ENCODE assay signal across 9 cellular contexts in genomic region chr19:9935409-9936062, GRCh38. TPM values are rescaled to one million over a fixed set of nuclear protein-coding genes. Genes with fewer than 3 reads are reported as not detected.
DNase-seq lines count a peak whose midpoint lies in the region; ATAC-seq, FAIRE-seq and TF ChIP-seq lines count a peak whose summit lies in the region.
"Had no signal": no experiment of that assay in that cellular context is flagged by ENCODE, and none has a peak within 500 bp of the region (broad histone marks: within the 10 kb centered on the region; RNA-seq: fewer than 3 reads in every experiment).

No MANE protein-coding gene starts in this region.

- no peak overlapping the region for H4K91ac ChIP-seq in trophoblast cell (ENCODE audit: low read depth, low read length)

- H3K4ac ChIP-seq in trophoblast cell (ENCODE audit: low read depth, low read length) = no peak overlapping the region

- H3K36me3 ChIP-seq in CD8-positive, alpha-beta T cell (ENCODE audit: insufficient read depth, low read length) = no peaks in the 10 kb centered on the region
- H3K36me3 ChIP-seq in HUES6 (ENCODE audit: control insufficient read depth, insufficient read depth, low read length) = no peaks in the 10 kb centered on the region
- no peaks in the 10 kb centered on the region for H3K36me3 ChIP-seq in endothelial cell of umbilical vein (ENCODE audit: control insufficient read depth in 2 of 2, extremely low read depth in 1 of 2, insufficient read depth in 2 of 2, low read length in 2 of 2)
- H3K36me3 ChIP-seq in trophoblast cell (ENCODE audit: control insufficient read depth in 1 of 2, insufficient read depth in 2 of 2, low read length in 2 of 2) = no peaks in the 10 kb centered on the region

- H2BK120ac ChIP-seq in trophoblast cell (ENCODE audit: insufficient read depth, low read length, poor library complexity) = no peak overlapping the region

- no peak for TF ChIP-seq CTCF in CD8-positive, alpha-beta T cell (IDR thresholded peaks at IDR 0.05)
- no peak for TF ChIP-seq CTCF in endothelial cell of umbilical vein (IDR thresholded peaks at IDR 0.05; ENCODE audit: extremely low read depth in 1 of 2, insufficient read depth in 1 of 2, low read depth in 1 of 2, low read length in 2 of 2)

- peak overlapping the region; percentile 75 for H3K4me3 Mint-ChIP-seq in CD8-positive, alpha-beta T cell

- no CpG with 5 or more reads among the region's 28 CpGs for WGBS in trophoblast cell (ENCODE audit: extremely low coverage, insufficient coverage, insufficient read length)

- no peak overlapping the region for H2AK5ac ChIP-seq in trophoblast cell (ENCODE audit: low read length)

- H3K79me2 ChIP-seq in endothelial cell of umbilical vein (ENCODE audit: control insufficient read depth, insufficient read depth, low read length) (no peaks in the 10 kb centered on the region), trophoblast cell (ENCODE audit: control insufficient read depth, insufficient read depth, low read length, poor library complexity) (no peaks in the 10 kb centered on the region)

- no TSS peak for BruUV-seq in endothelial cell of umbilical vein (replicated peaks; lab: Mats Ljungman, UMichigan)

- no peak overlapping the region for H3K18ac ChIP-seq in trophoblast cell (ENCODE audit: low read length)

- peak overlapping the region; percentile 63 for H3K9ac ChIP-seq in HUES6 (ENCODE audit: low read length)
- H3K9ac ChIP-seq in endothelial cell of umbilical vein (replicated peaks; ENCODE audit: extremely low read depth, insufficient read depth, low read length) = no peak overlapping the region
- H3K9ac ChIP-seq in trophoblast cell (ENCODE audit: low read length) = no peak overlapping the region

- no peak overlapping the region for H2BK5ac ChIP-seq in trophoblast cell (ENCODE audit: low read depth, low read length, poor library complexity)

- H3K4me1 Mint-ChIP-seq in CD8-positive, alpha-beta T cell (ENCODE audit: low read depth) = peaks cover 30% of the 10 kb centered on the region

- no peak overlapping the region for H2BK12ac ChIP-seq in trophoblast cell (ENCODE audit: low read length)

- dilution Hi-C loops in endothelial cell of umbilical vein (cut with MboI; ENCODE audit: extremely low pct_ligation_motif_present, low sequenced_read_pairs) = no loop called here

- no peaks in the 10 kb centered on the region for H3K9me3 ChIP-seq in CD8-positive, alpha-beta T cell (ENCODE audit: low read length)
- H3K9me3 ChIP-seq in HUES6 (ENCODE audit: control insufficient read depth, insufficient read depth, low read depth, low read length) (no peaks in the 10 kb centered on the region), endothelial cell of umbilical vein (replicated peaks; ENCODE audit: control insufficient read depth, insufficient read depth, low read length) (no peaks in the 10 kb centered on the region), trophoblast cell (ENCODE audit: insufficient read depth, low read depth, low read length) (peaks cover 2% of the 10 kb centered on the region)

- H3K27ac Mint-ChIP-seq in CD8-positive, alpha-beta T cell = no peak overlapping the region

- intact Hi-C loops in CD8-positive, alpha-beta T cell (cut with DNase I, micrococcal nuclease) = loop anchor here in 1 of 2 experiments (2.0 to 5.0 kb wide), 3 partner anchors 177 to 397 kb away; partner anchors contain the start of gene RAVER1
- intact Hi-C loops in endothelial cell of umbilical vein (cut with micrococcal nuclease) = no loop called here

- no peaks in the 10 kb centered on the region for H4K20me1 ChIP-seq in endothelial cell of umbilical vein (replicated peaks; ENCODE audit: control insufficient read depth, extremely low read depth, insufficient read depth, low read length)

- POLR2A ChIA-PET in CD8-positive, alpha-beta T cell (lab: Charles Lee) = no interaction called here
- POLR2A ChIA-PET in endothelial cell of umbilical vein (lab: Charles Lee) = no interaction called here

- H3K27ac ChIP-seq in CD8-positive, alpha-beta T cell (ENCODE audit: low read depth, low read length) = no peak overlapping the region
- H3K27ac ChIP-seq in HUES6 (ENCODE audit: low read depth, low read length) (no peak overlapping the region), endothelial cell of umbilical vein (ENCODE audit: insufficient read depth, low read depth, low read length) (no peak overlapping the region), trophoblast cell (ENCODE audit: low read depth, low read length) (no peak overlapping the region)

- CTCF ChIA-PET in CD8-positive, alpha-beta T cell (lab: Charles Lee) = interaction anchor here (1.0 to 1.1 kb wide), 5 partner anchors 13 to 454 kb away, joined by 3 to 5 read pairs (median 4); no protein-coding TSS in a partner anchor
- CTCF ChIA-PET in endothelial cell of umbilical vein (lab: Charles Lee) = interaction anchor here (0.8 to 1.5 kb wide), 2 partner anchors 65 to 92 kb away, joined by 5 to 12 read pairs; no protein-coding TSS in a partner anchor

- H2AFZ ChIP-seq in endothelial cell of umbilical vein (ENCODE audit: low read depth, low read length) = no peak overlapping the region
- H2AFZ ChIP-seq in trophoblast cell (ENCODE audit: insufficient read depth, low read length, poor library complexity) = no peak overlapping the region

- H3K27me3 ChIP-seq in CD8-positive, alpha-beta T cell (ENCODE audit: insufficient read depth, low read length) = peaks cover 6% of the 10 kb centered on the region
- H3K27me3 ChIP-seq in HUES6 (ENCODE audit: control insufficient read depth, insufficient read depth, low read length) (peaks cover 12% of the 10 kb centered on the region; the same call in 1 of the 2 replicates), endothelial cell of umbilical vein (ENCODE audit: control insufficient read depth in 2 of 2, insufficient read depth in 2 of 2, low read length in 2 of 2) (peaks cover 18 to 19% of the 10 kb centered on the region in 2 experiments), trophoblast cell (ENCODE audit: insufficient read depth, low read length) (peaks cover 10% of the 10 kb centered on the region)

- peaks cover 55% of the 10 kb centered on the region for H3K27me3 Mint-ChIP-seq in CD8-positive, alpha-beta T cell (ENCODE audit: low read depth)

- peak overlapping the region; percentile 49 for H3K23ac ChIP-seq in trophoblast cell (ENCODE audit: low read length)

- no peak overlapping the region for H3K14ac ChIP-seq in trophoblast cell (ENCODE audit: low read length)

- FAIRE-seq in endothelial cell of umbilical vein (lab: Jason Lieb, UNC) = no peak

- H3K9me3 Mint-ChIP-seq in CD8-positive, alpha-beta T cell = no peaks in the 10 kb centered on the region

- no peaks in the 10 kb centered on the region for H3K9me1 ChIP-seq in endothelial cell of umbilical vein (replicated peaks; ENCODE audit: control insufficient read depth, extremely low read depth, insufficient read depth, low read length)

- no peak overlapping the region for H3K4me2 ChIP-seq in endothelial cell of umbilical vein (ENCODE audit: insufficient read depth, low read length)
- H3K4me2 ChIP-seq in trophoblast cell (ENCODE audit: low read length) = peak overlapping the region; percentile 64

- H4K8ac ChIP-seq in trophoblast cell (ENCODE audit: low read depth, low read length) = no peak overlapping the region

- no peak for ATAC-seq in CD8-positive, alpha-beta T cell
- ATAC-seq in esophagus mucosa = no peak
- no peak for ATAC-seq in HG03095 (IDR thresholded peaks at IDR 0.05; ENCODE audit: unreplicated experiment)
- no peak for ATAC-seq in HG03565 (IDR thresholded peaks at IDR 0.05; ENCODE audit: unreplicated experiment)

- no peak for DNase-seq in CD8-positive, alpha-beta T cell
- DNase-seq in endothelial cell of umbilical vein (ENCODE audit: low read depth, low spot score) (no peak), trophoblast cell (no peak), A172 (ENCODE audit: low spot score) (no peak)
- DNase-seq: occipital lobe had no signal

- H3K79me1 ChIP-seq in trophoblast cell (ENCODE audit: low read length) = peaks cover 2% of the 10 kb centered on the region

- TF ChIP-seq POLR2A in endothelial cell of umbilical vein (IDR thresholded peaks at IDR 0.05; ENCODE audit: low read depth, low read length) = no peak

- no peaks in the 10 kb centered on the region for H3K36me3 Mint-ChIP-seq in CD8-positive, alpha-beta T cell

- no peak overlapping the region for H4K12ac ChIP-seq in trophoblast cell (ENCODE audit: low read depth, low read length)

- peaks cover 21% of the 10 kb centered on the region for H3K4me1 ChIP-seq in CD8-positive, alpha-beta T cell (ENCODE audit: insufficient read depth, low read length)
- H3K4me1 ChIP-seq in HUES6 (ENCODE audit: control insufficient read depth, insufficient read depth, low read length) (peaks cover 12% of the 10 kb centered on the region), endothelial cell of umbilical vein (ENCODE audit: control insufficient read depth, extremely low read depth, insufficient read depth, low read length) (no peaks in the 10 kb centered on the region), trophoblast cell (ENCODE audit: control insufficient read depth in 1 of 2, insufficient read depth in 2 of 2, low read length in 2 of 2) (peaks cover 6% of the 10 kb centered on the region in 2 experiments)

- H3K4me3 ChIP-seq in CD8-positive, alpha-beta T cell (ENCODE audit: low read depth, low read length) = no peak overlapping the region
- peak overlapping the region; percentile 89 for H3K4me3 ChIP-seq in HUES6 (ENCODE audit: low read depth, low read length)
- H3K4me3 ChIP-seq in endothelial cell of umbilical vein (replicated peaks in 1 of 3; ENCODE audit: insufficient read depth in 1 of 3, low read depth in 1 of 3, low read length in 3 of 3) = no peak overlapping the region
- H3K4me3 ChIP-seq in trophoblast cell (ENCODE audit: low read depth, low read length) = peak overlapping the region; percentile 55

TF ChIP-seq in endothelial cell of umbilical vein, 7 proteins besides CTCF, POLR2A, EP300 and RAD21:
- TF ChIP-seq EZH2 (IDR thresholded peaks at IDR 0.05; ENCODE audit: borderline replicate concordance, low read depth, low read length, severe bottlenecking) (peak; percentile 64), POLR2AphosphoS5 (IDR thresholded peaks at IDR 0.05; ENCODE audit: insufficient read depth, low read depth, low read length) (no peak)

RNA-seq across cellular contexts. Expression of gene OLFM2, which starts 0.8 kb away (rescaled TPM):
- total RNA-seq in CD8-positive, alpha-beta T cell = 1 to 10 TPM; 2.4 to 3.0 TPM
- 0.74 and 0.91 TPM in 2 replicates for total RNA-seq in endothelial cell of umbilical vein
- polyA plus RNA-seq in endothelial cell of umbilical vein = 1.9 and 2.8 TPM in 2 replicates
- polyA plus RNA-seq in endothelial cell of umbilical vein (2011; cell fraction: cytosol; rRNA removed) = 0.89 and 1.3 TPM in 2 replicates
- polyA plus RNA-seq in endothelial cell of umbilical vein (2011; cell fraction: nucleus; rRNA removed) = 0.61 and 1.0 TPM in 2 replicates
- 0.91 and 1.5 TPM in 2 replicates for polyA plus RNA-seq in endothelial cell of umbilical vein (2012)
- 0.53 and 1.5 TPM in 2 replicates for polyA minus RNA-seq in endothelial cell of umbilical vein
- not detected for polyA minus RNA-seq in endothelial cell of umbilical vein (2011; cell fraction: cytosol; rRNA and poly(A)+ RNA removed)
- not detected in 2 replicates for polyA minus RNA-seq in endothelial cell of umbilical vein (2011; cell fraction: nucleus; rRNA and poly(A)+ RNA removed)
- 14.6 and 15.9 TPM in 2 replicates for polyA plus RNA-seq in trophoblast cell (2013)
- total RNA-seq in esophagus mucosa = 5.1 TPM
- 0.77 and 2.2 TPM in 2 replicates for total RNA-seq in A172 (2014; rRNA removed; shearing (Covaris generic))

Comparison
In these comparisons a context has a peak if more than half of its experiments do, and no peak if none do; other contexts are left out.
1. H3K4me3 ChIP-seq: peak in HUES6 (single experiment) and trophoblast cell (single experiment); none in CD8-positive, alpha-beta T cell (single experiment) and endothelial cell of umbilical vein (0 of 3).